In genomic region chr1:212452323-212453155, GRCh38 we compare ENCODE assay signal across 11 cellular contexts. TPM values are rescaled to one million over a fixed set of nuclear protein-coding genes. Genes with fewer than 3 reads are reported as not detected.
A peak's percentile ranks its signal among the peaks of the same experiment; 100 is the strongest.
DNase-seq lines count a peak whose midpoint lies in the region; ATAC-seq and TF ChIP-seq lines count a peak whose summit lies in the region.
"Had no signal": no experiment of that assay in that cellular context is flagged by ENCODE, and none has a peak within 500 bp of the region (broad histone marks: within the 10 kb centered on the region; RNA-seq: fewer than 3 reads in every experiment).

No MANE protein-coding gene starts in this region.

- no peak for ATAC-seq in HG03442 (IDR thresholded peaks at IDR 0.05; ENCODE audit: unreplicated experiment)

- no peak for TF ChIP-seq RAD21 in neural cell (conservative IDR thresholded peaks at IDR 0.05)

- no peaks in the 10 kb centered on the region for H3F3A ChIP-seq in neural cell (ENCODE audit: insufficient read depth, low read length, poor library complexity, severe bottlenecking)

- H4K20me1 ChIP-seq in neural cell (ENCODE audit: insufficient read depth), result no peaks in the 10 kb centered on the region

- no peak overlapping the region for H2AFZ ChIP-seq in neural cell (ENCODE audit: low read depth, low read length)

- H3K4me2 ChIP-seq in neural cell (ENCODE audit: low read length), result peak overlapping the region; percentile 14

- H3K9me2 ChIP-seq in neural cell (ENCODE audit: insufficient read depth, low read length), result no peaks in the 10 kb centered on the region

- H3K27me3 ChIP-seq in adipocyte (replicated peaks; ENCODE audit: control insufficient read depth, insufficient read depth, low read length), result no peaks in the 10 kb centered on the region
- no peaks in the 10 kb centered on the region for H3K27me3 ChIP-seq in neural cell (ENCODE audit: insufficient read depth, low read depth, low read length)

- no peak overlapping the region for H3K9ac ChIP-seq in adipocyte (ENCODE audit: low read length)
- H3K9ac ChIP-seq in neural cell (ENCODE audit: low read length), result no peak overlapping the region

- peaks cover under 1% of the 10 kb centered on the region for H3K9me3 ChIP-seq in adipocyte (ENCODE audit: control insufficient read depth, low read length)
- no peaks in the 10 kb centered on the region for H3K9me3 ChIP-seq in neural cell (ENCODE audit: low read length)

- TF ChIP-seq CTCF in AG10803 (conservative IDR thresholded peaks at IDR 0.05; ENCODE audit: low read length) (no peak), fibroblast of villous mesenchyme (IDR thresholded peaks at IDR 0.05; ENCODE audit: insufficient read depth, low read depth, low read length) (no peak), neural cell (IDR thresholded peaks at IDR 0.05; ENCODE audit: poor library complexity, severe bottlenecking) (no peak)

- TF ChIP-seq EP300 in neural cell (conservative IDR thresholded peaks at IDR 0.05; ENCODE audit: poor library complexity, severe bottlenecking), result no peak

- H3K36me3 ChIP-seq in adipocyte (ENCODE audit: control insufficient read depth, insufficient read depth, low read length, severe bottlenecking), result no peaks in the 10 kb centered on the region
- H3K36me3 ChIP-seq in neural cell (ENCODE audit: insufficient read depth, low read length), result no peaks in the 10 kb centered on the region

- H3K79me2 ChIP-seq in neural cell (replicated peaks; ENCODE audit: insufficient read depth, low read length), result no peaks in the 10 kb centered on the region

- H3K4me3 ChIP-seq in AG10803 (ENCODE audit: low read length) (no peak overlapping the region), adipocyte (ENCODE audit: low read length) (no peak overlapping the region), fibroblast of villous mesenchyme (ENCODE audit: low read depth, low read length) (no peak overlapping the region), neural cell (ENCODE audit: low read length) (no peak overlapping the region)

- no peak overlapping the region for H3K27ac ChIP-seq in neural cell (ENCODE audit: low read length)
- H3K27ac ChIP-seq: C4-2B had no signal

- DNase-seq in AG10803 (ENCODE audit: low read depth) (peak; percentile 70), adipocyte (ENCODE audit: low read depth) (peak; percentile 73), fibroblast of villous mesenchyme (ENCODE audit: low read depth) (peak; percentile 36), NCI-H82 treated with DMSO at 0.1 percent for 48 hours (lab: John Stamatoyannopoulos, UW; ENCODE audit: unreplicated experiment) (no peak), activated T-cell treated with anti-CD3 and anti-CD28 coated beads for 4 hours (no peak), GM19240 (ENCODE audit: insufficient read length, low spot score) (no peak)
- DNase-seq: cerebellar nuclear complex, NCI-H446 had no signal

- H3K4me1 ChIP-seq in adipocyte (ENCODE audit: control insufficient read depth, insufficient read depth, low read length), result peaks cover 8% of the 10 kb centered on the region

TF ChIP-seq in neural cell, 6 proteins besides CTCF, POLR2A, EP300 and RAD21:
- no peak for TF ChIP-seq MXI1 (conservative IDR thresholded peaks at IDR 0.05; ENCODE audit: poor library complexity, severe bottlenecking)
- no peak for TF ChIP-seq POLR2AphosphoS5 (IDR thresholded peaks at IDR 0.05)
- no peak for TF ChIP-seq REST (IDR thresholded peaks at IDR 0.05; ENCODE audit: borderline replicate concordance)
- no peak for TF ChIP-seq SMC3 (conservative IDR thresholded peaks at IDR 0.05; ENCODE audit: poor library complexity)
- TF ChIP-seq TAF1 (IDR thresholded peaks at IDR 0.05; ENCODE audit: low read depth), result no peak
- no peak for TF ChIP-seq EZH2 (IDR thresholded peaks at IDR 0.05; ENCODE audit: borderline replicate concordance, insufficient read depth, low read length, poor library complexity, severe bottlenecking)

RNA-seq across cellular contexts. Expression of gene NENF, which starts 19.8 kb away (rescaled TPM):
- total RNA-seq in fibroblast of villous mesenchyme, result 26.8 and 36.7 TPM in 2 replicates
- 4.8 and 7.9 TPM in 2 replicates for polyA plus RNA-seq in neural cell
- 1.2 and 2.9 TPM in 2 replicates for polyA minus RNA-seq in neural cell

RNA-seq across cellular contexts. Expression of gene PACC1, which starts 37.9 kb away (rescaled TPM):
- total RNA-seq in fibroblast of villous mesenchyme, result 8.1 and 11.2 TPM in 2 replicates
- polyA plus RNA-seq in neural cell, result 33.3 and 39.8 TPM in 2 replicates
- 16.9 and 19.5 TPM in 2 replicates for polyA minus RNA-seq in neural cell

Comparison
In these comparisons a context has a peak if more than half of its experiments do, and no peak if none do; other contexts are left out.
1. DNase-seq: peak in AG10803 (single experiment), adipocyte (single experiment) and fibroblast of villous mesenchyme (single experiment); none in NCI-H82 treated with DMSO at 0.1 percent for 48 hours (single experiment), activated T-cell treated with anti-CD3 and anti-CD28 coated beads for 4 hours (single experiment) and GM19240 (single experiment).